In genomic region chr1:153612755-153613331, GRCh38 we compare ENCODE assay signal across 8 cellular contexts. TPM values are rescaled to one million over a fixed set of nuclear protein-coding genes. Genes with fewer than 3 reads are reported as not detected.
A peak's percentile ranks its signal among the peaks of the same experiment; 100 is the strongest.
DNase-seq lines count a peak whose midpoint lies in the region; ATAC-seq, FAIRE-seq and TF ChIP-seq lines count a peak whose summit lies in the region.

Gene S100A16 (minus strand): TSS chr1:153613137. CDS start chr1:153608151, 4,986 bp downstream.

- H3K27me3 ChIP-seq in esophagus squamous epithelium (no peaks in the 10 kb centered on the region), muscle layer of duodenum (ENCODE audit: low read depth, low read length) (no peaks in the 10 kb centered on the region)

- no peaks in the 10 kb centered on the region for H3K9me3 ChIP-seq in esophagus squamous epithelium
- no peaks in the 10 kb centered on the region for H3K9me3 ChIP-seq in muscle layer of duodenum (ENCODE audit: control insufficient read depth in 1 of 2, low read length in 2 of 2)

- no peak for DNase-seq in AG04449 (ENCODE audit: low read depth, low spot score)
- peak; percentile 67 for DNase-seq in RCC 7860 (ENCODE audit: low spot score)
- DNase-seq in esophagus squamous epithelium (lab: John Stamatoyannopoulos, UW): no peak
- DNase-seq in HEK293T (ENCODE audit: extremely low spot score): no peak

- H3K36me3 ChIP-seq in esophagus squamous epithelium (peaks cover 0 to 4% (median 1%) of the 10 kb centered on the region in 3 donors), muscle layer of duodenum (ENCODE audit: control insufficient read depth in 1 of 2, insufficient read depth in 2 of 2, low read length in 2 of 2) (peaks cover 2% of the 10 kb centered on the region in 2 donors)

- POLR2A ChIA-PET in AG04449 (lab: Yijun Ruan, JAX) (interaction anchor here (0.6 to 9.4 kb wide), 14 partner anchors 9 to 106 kb away, joined by 3 to 127 read pairs (median 6); partner anchors contain the start of genes CHTOP, S100A1, S100A13 and S100A6), HEK293T (lab: Yijun Ruan, JAX) (interaction anchor here (1.9 to 3.7 kb wide), 2 partner anchors 14 to 22 kb away, joined by 25 to 31 read pairs; partner anchors contain the start of genes CHTOP, S100A1 and S100A13)

- H3K27ac ChIP-seq in esophagus squamous epithelium (peak within 1 kb of the TSS; percentile 92 to 96 (median 94)), muscle layer of duodenum (ENCODE audit: low read length) (peak within 1 kb of the TSS; percentile 98)

- CTCF ChIA-PET in AG04449 (lab: Yijun Ruan, JAX): interaction anchor here (0.6 to 12.8 kb wide), 12 partner anchors 8 to 373 kb away, joined by 3 to 178 read pairs (median 4); partner anchors contain the start of genes CHTOP, RAB13, S100A1 and S100A13
- CTCF ChIA-PET in HEK293T (lab: Yijun Ruan, JAX): interaction anchor here (1.0 to 1.5 kb wide), 2 partner anchors 15 to 102 kb away, joined by 3 to 14 read pairs; partner anchors contain the start of gene S100A13

- peak in 3 of 4 donors; percentile 89 to 90 (median 89) for TF ChIP-seq POLR2A in esophagus squamous epithelium (IDR thresholded peaks at IDR 0.05)

- no peak for TF ChIP-seq CTCF in AG04449 (IDR thresholded peaks at IDR 0.05; ENCODE audit: insufficient read depth, low read length, missing control alignments)
- no peak for TF ChIP-seq CTCF in esophagus squamous epithelium (IDR thresholded peaks at IDR 0.05)

- ATAC-seq in HG03196 (IDR thresholded peaks at IDR 0.05; ENCODE audit: unreplicated experiment) (no peak), GM21717 (IDR thresholded peaks at IDR 0.05; ENCODE audit: unreplicated experiment) (no peak), GM18858 (IDR thresholded peaks at IDR 0.05; ENCODE audit: unreplicated experiment) (no peak)

- H3K4me3 ChIP-seq in AG04449 (ENCODE audit: low read depth, low read length): peak within 1 kb of the TSS; percentile 83
- H3K4me3 ChIP-seq in esophagus squamous epithelium: peak within 1 kb of the TSS; percentile 54 to 76 (median 66)
- peak within 1 kb of the TSS; percentile 78 to 89 for H3K4me3 ChIP-seq in muscle layer of duodenum (ENCODE audit: low read depth in 1 of 2, low read length in 2 of 2)

- no peak for FAIRE-seq in RCC 7860 (lab: Jason Lieb, UNC)

- H3K4me1 ChIP-seq in esophagus squamous epithelium: peaks cover 26 to 89% (median 50%) of the 10 kb centered on the region in 3 donors
- H3K4me1 ChIP-seq in muscle layer of duodenum (ENCODE audit: control insufficient read depth in 1 of 2, insufficient read depth in 2 of 2, low read length in 2 of 2): peaks cover 25 to 30% of the 10 kb centered on the region in 2 donors

- WGBS in esophagus squamous epithelium, 2 donors: 8% methylated on average over 4 of the region's 9 CpGs; no CpG with 5 or more reads in 1 of the 2 donors

- intact Hi-C loops in esophagus squamous epithelium (cut with DNase I): loop anchor here (5.0 kb wide), 1 partner anchor 36 kb away; no protein-coding TSS in a partner anchor

TF ChIP-seq in HEK293T, 16 proteins besides CTCF, POLR2A, EP300 and RAD21:
- no peak for TF ChIP-seq FOXM1 (IDR thresholded peaks at IDR 0.05; ENCODE audit: borderline replicate concordance)
- no peak for TF ChIP-seq ZNF384 (IDR thresholded peaks at IDR 0.05)
- TF ChIP-seq FOXA1 (IDR thresholded peaks at IDR 0.05): no peak
- no peak for TF ChIP-seq SP1 (IDR thresholded peaks at IDR 0.05)
- TF ChIP-seq ARNT (IDR thresholded peaks at IDR 0.05): no peak
- no peak for TF ChIP-seq CTBP1 (IDR thresholded peaks at IDR 0.05; ENCODE audit: borderline replicate concordance)
- TF ChIP-seq HDGF (IDR thresholded peaks at IDR 0.05; ENCODE audit: borderline replicate concordance): no peak
- no peak for TF ChIP-seq BHLHE40 (IDR thresholded peaks at IDR 0.05; ENCODE audit: borderline replicate concordance)
- TF ChIP-seq SUZ12 (IDR thresholded peaks at IDR 0.05): no peak
- TF ChIP-seq NFRKB (IDR thresholded peaks at IDR 0.05): no peak

RNA-seq across cellular contexts. Expression of gene S100A16, which starts in this region (rescaled TPM):
- 1,000 to 10,000 TPM; 1,372 to 2,409 (median 2,158) TPM for total RNA-seq in esophagus squamous epithelium
